In genomic region chr15:51311510-51311909, GRCh38 we compare ENCODE assay signal across 1 cellular context.
TF ChIP-seq lines count a peak whose summit lies in the region.

No MANE protein-coding gene starts in this region.

TF ChIP-seq in HepG2, 621 proteins besides CTCF, POLR2A, EP300 and RAD21 (continues in another document):
- TF ChIP-seq ZNF644 (CRISPR knock-in tag; IDR thresholded peaks at IDR 0.05; ENCODE audit: low read depth) (no peak), POGZ (CRISPR knock-in tag; IDR thresholded peaks at IDR 0.05) (peak; percentile 8; the same call in 1 of the 2 replicates), ZNF839 (CRISPR knock-in tag; IDR thresholded peaks at IDR 0.05; ENCODE audit: borderline replicate concordance) (no peak), RXRB (CRISPR knock-in tag; IDR thresholded peaks at IDR 0.05; ENCODE audit: borderline replicate concordance) (no peak), ZNF574 (CRISPR knock-in tag; IDR thresholded peaks at IDR 0.05) (no peak), GATA4 (IDR thresholded peaks at IDR 0.05; ENCODE audit: borderline replicate concordance, low read depth) (no peak), HNF4A (CRISPR knock-in tag; IDR thresholded peaks at IDR 0.05) (peak; percentile 75), MAFG (CRISPR knock-in tag; IDR thresholded peaks at IDR 0.05) (no peak), RBM39 (IDR thresholded peaks at IDR 0.05; ENCODE audit: low read depth, low read length, poor library complexity, severe bottlenecking) (no peak), PAF1 (CRISPR knock-in tag; IDR thresholded peaks at IDR 0.05) (no peak), PAWR (CRISPR knock-in tag; IDR thresholded peaks at IDR 0.05; ENCODE audit: borderline replicate concordance) (no peak), ZNF317 (CRISPR knock-in tag; IDR thresholded peaks at IDR 0.05) (0 out of 2 replicates have a peak, but pooled peaks have one; percentile 7), EZH2 (conservative IDR thresholded peaks at IDR 0.05; ENCODE audit: low read depth, low read length) (no peak), ARNT2 (CRISPR knock-in tag; IDR thresholded peaks at IDR 0.05; ENCODE audit: low read depth) (no peak), ELF3 (CRISPR knock-in tag; IDR thresholded peaks at IDR 0.05) (peak; percentile 52; the same call in 1 of the 2 replicates), ESRRA (CRISPR knock-in tag; IDR thresholded peaks at IDR 0.05; ENCODE audit: low read depth) (no peak), PAX8 (CRISPR knock-in tag; IDR thresholded peaks at IDR 0.05; ENCODE audit: borderline replicate concordance) (no peak), ARID5B (CRISPR knock-in tag; IDR thresholded peaks at IDR 0.05) (peak; percentile 34; the same call in 1 of the 2 replicates), MXI1 (IDR thresholded peaks at IDR 0.05; ENCODE audit: borderline replicate concordance, low read depth, low read length) (peak; percentile 9; the same call in 1 of the 3 replicates), MED1 (CRISPR knock-in tag; IDR thresholded peaks at IDR 0.05) (0 out of 2 replicates have a peak, but pooled peaks have one; percentile 42), ZMYM4 (CRISPR knock-in tag; IDR thresholded peaks at IDR 0.05) (peak; percentile 23; the same call in 1 of the 2 replicates), CEBPB (IDR thresholded peaks at IDR 0.05; ENCODE audit: borderline replicate concordance, low read depth, low read length) (no peak), ZNF619 (CRISPR knock-in tag; IDR thresholded peaks at IDR 0.05) (no peak), ZNF136 (CRISPR knock-in tag; IDR thresholded peaks at IDR 0.05; ENCODE audit: low read depth) (no peak), NR2F2 (IDR thresholded peaks at IDR 0.05; ENCODE audit: borderline replicate concordance, low read depth) (0 out of 2 replicates have a peak, but pooled peaks have one; percentile 14), ZNF274 (CRISPR knock-in tag; IDR thresholded peaks at IDR 0.05) (no peak), FOXA3 (CRISPR knock-in tag; IDR thresholded peaks at IDR 0.05) (0 out of 2 replicates have a peak, but pooled peaks have one; percentile 9), ZSCAN12 (CRISPR knock-in tag; IDR thresholded peaks at IDR 0.05) (no peak), ZKSCAN1 (IDR thresholded peaks at IDR 0.05; ENCODE audit: low read length) (no peak), MEF2D (CRISPR knock-in tag; IDR thresholded peaks at IDR 0.05) (0 out of 2 replicates have a peak, but pooled peaks have one; percentile 3), ZNF589 (CRISPR knock-in tag; conservative IDR thresholded peaks at IDR 0.05) (no peak), ZNF207 (IDR thresholded peaks at IDR 0.05; ENCODE audit: borderline replicate concordance) (no peak), NR2F6 (IDR thresholded peaks at IDR 0.05) (peak; percentile 39; the same call in 1 of the 2 replicates), NR2F6 (CRISPR knock-in tag; IDR thresholded peaks at IDR 0.05) (0 out of 2 replicates have a peak, but pooled peaks have one; percentile 46), PRPF4 (IDR thresholded peaks at IDR 0.05; ENCODE audit: low read depth, low read length, poor library complexity, severe bottlenecking) (no peak), ZNF441 (CRISPR knock-in tag; IDR thresholded peaks at IDR 0.05; ENCODE audit: borderline replicate concordance) (no peak), HDAC6 (IDR thresholded peaks at IDR 0.05; ENCODE audit: low read depth, low read length) (no peak), RNF2 (conservative IDR thresholded peaks at IDR 0.05; ENCODE audit: low read depth) (no peak), LBX2 (CRISPR knock-in tag; IDR thresholded peaks at IDR 0.05; ENCODE audit: borderline replicate concordance) (no peak), RARA (CRISPR knock-in tag; IDR thresholded peaks at IDR 0.05) (peak; percentile 72; the same call in 1 of the 2 replicates), SNAPC5 (CRISPR knock-in tag; IDR thresholded peaks at IDR 0.05; ENCODE audit: borderline replicate concordance) (no peak), ZNF7 (CRISPR knock-in tag; IDR thresholded peaks at IDR 0.05) (no peak), LRRFIP1 (CRISPR knock-in tag; conservative IDR thresholded peaks at IDR 0.05) (no peak)
- TF ChIP-seq, protein P1, sequence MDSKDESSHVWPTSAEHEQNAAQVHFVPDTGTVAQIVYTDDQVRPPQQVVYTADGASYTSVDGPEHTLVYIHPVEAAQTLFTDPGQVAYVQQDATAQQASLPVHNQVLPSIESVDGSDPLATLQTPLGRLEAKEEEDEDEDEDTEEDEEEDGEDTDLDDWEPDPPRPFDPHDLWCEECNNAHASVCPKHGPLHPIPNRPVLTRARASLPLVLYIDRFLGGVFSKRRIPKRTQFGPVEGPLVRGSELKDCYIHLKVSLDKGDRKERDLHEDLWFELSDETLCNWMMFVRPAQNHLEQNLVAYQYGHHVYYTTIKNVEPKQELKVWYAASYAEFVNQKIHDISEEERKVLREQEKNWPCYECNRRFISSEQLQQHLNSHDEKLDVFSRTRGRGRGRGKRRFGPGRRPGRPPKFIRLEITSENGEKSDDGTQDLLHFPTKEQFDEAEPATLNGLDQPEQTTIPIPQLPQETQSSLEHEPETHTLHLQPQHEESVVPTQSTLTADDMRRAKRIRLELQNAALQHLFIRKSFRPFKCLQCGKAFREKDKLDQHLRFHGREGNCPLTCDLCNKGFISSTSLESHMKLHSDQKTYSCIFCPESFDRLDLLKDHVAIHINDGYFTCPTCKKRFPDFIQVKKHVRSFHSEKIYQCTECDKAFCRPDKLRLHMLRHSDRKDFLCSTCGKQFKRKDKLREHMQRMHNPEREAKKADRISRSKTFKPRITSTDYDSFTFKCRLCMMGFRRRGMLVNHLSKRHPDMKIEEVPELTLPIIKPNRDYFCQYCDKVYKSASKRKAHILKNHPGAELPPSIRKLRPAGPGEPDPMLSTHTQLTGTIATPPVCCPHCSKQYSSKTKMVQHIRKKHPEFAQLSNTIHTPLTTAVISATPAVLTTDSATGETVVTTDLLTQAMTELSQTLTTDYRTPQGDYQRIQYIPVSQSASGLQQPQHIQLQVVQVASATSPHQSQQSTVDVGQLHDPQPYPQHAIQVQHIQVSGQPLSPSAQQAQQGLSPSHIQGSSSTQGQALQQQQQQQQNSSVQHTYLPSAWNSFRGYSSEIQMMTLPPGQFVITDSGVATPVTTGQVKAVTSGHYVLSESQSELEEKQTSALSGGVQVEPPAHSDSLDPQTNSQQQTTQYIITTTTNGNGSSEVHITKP (CRISPR knock-in tag; IDR thresholded peaks at IDR 0.05; ENCODE audit: low read depth) = no peak
- TF ChIP-seq, protein P2, sequence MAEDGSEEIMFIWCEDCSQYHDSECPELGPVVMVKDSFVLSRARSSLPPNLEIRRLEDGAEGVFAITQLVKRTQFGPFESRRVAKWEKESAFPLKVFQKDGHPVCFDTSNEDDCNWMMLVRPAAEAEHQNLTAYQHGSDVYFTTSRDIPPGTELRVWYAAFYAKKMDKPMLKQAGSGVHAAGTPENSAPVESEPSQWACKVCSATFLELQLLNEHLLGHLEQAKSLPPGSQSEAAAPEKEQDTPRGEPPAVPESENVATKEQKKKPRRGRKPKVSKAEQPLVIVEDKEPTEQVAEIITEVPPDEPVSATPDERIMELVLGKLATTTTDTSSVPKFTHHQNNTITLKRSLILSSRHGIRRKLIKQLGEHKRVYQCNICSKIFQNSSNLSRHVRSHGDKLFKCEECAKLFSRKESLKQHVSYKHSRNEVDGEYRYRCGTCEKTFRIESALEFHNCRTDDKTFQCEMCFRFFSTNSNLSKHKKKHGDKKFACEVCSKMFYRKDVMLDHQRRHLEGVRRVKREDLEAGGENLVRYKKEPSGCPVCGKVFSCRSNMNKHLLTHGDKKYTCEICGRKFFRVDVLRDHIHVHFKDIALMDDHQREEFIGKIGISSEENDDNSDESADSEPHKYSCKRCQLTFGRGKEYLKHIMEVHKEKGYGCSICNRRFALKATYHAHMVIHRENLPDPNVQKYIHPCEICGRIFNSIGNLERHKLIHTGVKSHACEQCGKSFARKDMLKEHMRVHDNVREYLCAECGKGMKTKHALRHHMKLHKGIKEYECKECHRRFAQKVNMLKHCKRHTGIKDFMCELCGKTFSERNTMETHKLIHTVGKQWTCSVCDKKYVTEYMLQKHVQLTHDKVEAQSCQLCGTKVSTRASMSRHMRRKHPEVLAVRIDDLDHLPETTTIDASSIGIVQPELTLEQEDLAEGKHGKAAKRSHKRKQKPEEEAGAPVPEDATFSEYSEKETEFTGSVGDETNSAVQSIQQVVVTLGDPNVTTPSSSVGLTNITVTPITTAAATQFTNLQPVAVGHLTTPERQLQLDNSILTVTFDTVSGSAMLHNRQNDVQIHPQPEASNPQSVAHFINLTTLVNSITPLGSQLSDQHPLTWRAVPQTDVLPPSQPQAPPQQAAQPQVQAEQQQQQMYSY (CRISPR knock-in tag; IDR thresholded peaks at IDR 0.05) = no peak
- TF ChIP-seq, protein P3, sequence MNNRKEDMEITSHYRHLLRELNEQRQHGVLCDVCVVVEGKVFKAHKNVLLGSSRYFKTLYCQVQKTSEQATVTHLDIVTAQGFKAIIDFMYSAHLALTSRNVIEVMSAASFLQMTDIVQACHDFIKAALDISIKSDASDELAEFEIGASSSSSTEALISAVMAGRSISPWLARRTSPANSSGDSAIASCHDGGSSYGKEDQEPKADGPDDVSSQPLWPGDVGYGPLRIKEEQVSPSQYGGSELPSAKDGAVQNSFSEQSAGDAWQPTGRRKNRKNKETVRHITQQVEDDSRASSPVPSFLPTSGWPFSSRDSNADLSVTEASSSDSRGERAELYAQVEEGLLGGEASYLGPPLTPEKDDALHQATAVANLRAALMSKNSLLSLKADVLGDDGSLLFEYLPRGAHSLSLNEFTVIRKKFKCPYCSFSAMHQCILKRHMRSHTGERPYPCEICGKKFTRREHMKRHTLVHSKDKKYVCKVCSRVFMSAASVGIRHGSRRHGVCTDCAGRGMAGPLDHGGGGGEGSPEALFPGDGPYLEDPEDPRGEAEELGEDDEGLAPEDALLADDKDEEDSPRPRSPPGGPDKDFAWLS (CRISPR knock-in tag; IDR thresholded peaks at IDR 0.05; ENCODE audit: borderline replicate concordance) = no peak
- TF ChIP-seq, protein P4, sequence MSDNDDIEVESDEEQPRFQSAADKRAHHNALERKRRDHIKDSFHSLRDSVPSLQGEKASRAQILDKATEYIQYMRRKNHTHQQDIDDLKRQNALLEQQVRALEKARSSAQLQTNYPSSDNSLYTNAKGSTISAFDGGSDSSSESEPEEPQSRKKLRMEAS (IDR thresholded peaks at IDR 0.05) = peak; percentile 38; the same call in 1 of the 2 replicates
